Comparison of ENCODE assay signal across 8 cellular contexts in the genomic region with DNA sequence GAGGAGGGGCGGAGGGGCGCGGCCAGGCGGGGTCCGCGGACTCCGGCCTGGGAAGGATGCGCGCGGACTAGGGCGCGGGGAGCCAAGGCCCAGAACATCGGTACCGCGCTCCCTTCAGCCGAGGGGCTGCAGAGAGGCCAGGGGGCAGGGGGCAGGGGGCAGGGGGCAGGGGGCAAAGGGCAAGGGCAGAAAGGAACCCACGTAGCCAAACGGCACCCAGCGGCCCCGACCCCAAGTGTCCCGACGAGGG. TPM values are rescaled to one million over a fixed set of nuclear protein-coding genes. Genes with fewer than 3 reads are reported as not detected.
DNase-seq lines count a peak whose midpoint lies in the region; ATAC-seq, FAIRE-seq and TF ChIP-seq lines count a peak whose summit lies in the region.

No MANE protein-coding gene starts in this region.

- H3K4me1 ChIP-seq in lung (ENCODE audit: control insufficient read depth in 2 of 2, insufficient read depth in 2 of 2, low read length in 2 of 2) = peaks cover 0 to 7% of the 10 kb centered on the region in 2 donors

- H3K36me3 ChIP-seq in GM06990 (ENCODE audit: control insufficient read depth, insufficient read depth, low read length) = peaks cover 8% of the 10 kb centered on the region
- no peaks in the 10 kb centered on the region for H3K36me3 ChIP-seq in MG63
- no peaks in the 10 kb centered on the region for H3K36me3 ChIP-seq in lung (ENCODE audit: control insufficient read depth in 2 of 2, insufficient read depth in 2 of 2, low read length in 2 of 2)

- peak overlapping the region; percentile 91 for H3K27ac ChIP-seq in caudate nucleus (ENCODE audit: low read depth, low read length)
- peak overlapping the region; percentile 93 to 95 for H3K27ac ChIP-seq in lung (ENCODE audit: low read depth in 1 of 2, low read length in 1 of 2)

- no peak for FAIRE-seq in urothelium cell line (lab: Jason Lieb, UNC)
- no peak for FAIRE-seq in D721Med (lab: Jason Lieb, UNC)

- ATAC-seq in GM21619 (IDR thresholded peaks at IDR 0.05; ENCODE audit: unreplicated experiment) (peak; percentile 23), lung (ENCODE audit: insufficient read depth, low FRiP score) (peak; percentile 44)

- H3K27me3 ChIP-seq in GM06990 (replicated peaks; ENCODE audit: control insufficient read depth, insufficient read depth, low read length) (no peaks in the 10 kb centered on the region), MG63 (no peaks in the 10 kb centered on the region), lung (ENCODE audit: control insufficient read depth, insufficient read depth) (no peaks in the 10 kb centered on the region)

- H3K4me3 ChIP-seq in GM06990 (replicated peaks; ENCODE audit: low read depth, low read length) (peak overlapping the region; percentile 87), MG63 (peak overlapping the region; percentile 86), lung (peak overlapping the region; percentile 71)

- DNase-seq in GM06990 (ENCODE audit: extremely low read depth, insufficient read length) (no peak), MG63 (no peak), caudate nucleus (lab: John Stamatoyannopoulos, UW) (peak in 4 of 61 donors; percentile 44 to 76 (median 70)), lung (ENCODE audit: low spot score) (no peak), urothelium cell line (ENCODE audit: low spot score) (peak; percentile 52), D721Med (ENCODE audit: insufficient read length, low spot score) (no peak)
- DNase-seq in stimulated activated CD4-positive, alpha-beta T cell treated with anti-CD3 and anti-CD28 coated beads, Interleukin-4, amount 100 ng/mL, for 1 hour = no peak

- no peak for TF ChIP-seq CTCF in GM06990 (IDR thresholded peaks at IDR 0.05; ENCODE audit: insufficient read depth, low read length, poor library complexity, severe bottlenecking)
- no peak for TF ChIP-seq CTCF in lung (IDR thresholded peaks at IDR 0.05; ENCODE audit: control extremely low read depth, extremely low read depth)
- no peak for TF ChIP-seq CTCF in D721Med (IDR thresholded peaks at IDR 0.05; ENCODE audit: insufficient read depth, missing control alignments)

- H3K9me3 ChIP-seq in MG63 = no peaks in the 10 kb centered on the region
- peaks cover 0 to 2% of the 10 kb centered on the region in 2 donors for H3K9me3 ChIP-seq in lung (ENCODE audit: control insufficient read depth in 2 of 2, insufficient read depth in 1 of 2, low read length in 1 of 2)

- WGBS in lung, 2 donors = 0 to 1% methylated on average over 14 to 22 of the region's 22 CpGs

RNA-seq across cellular contexts. Expression of gene NPHP4, which starts 0.5 kb away (rescaled TPM):
- total RNA-seq in MG63 (2014; rRNA removed; shearing (Covaris generic); ENCODE audit: low replicate concordance) = 9.6 and 10.7 TPM in 2 replicates
- 10 to 100 TPM; 15.7 to 23.3 TPM for total RNA-seq in lung
- 1 to 10 TPM; 6.0 to 6.6 TPM for polyA plus RNA-seq in lung

RNA-seq across cellular contexts. Expression of gene KCNAB2, which starts 54.0 kb away (rescaled TPM):
- 0.47 and 6.2 TPM in 2 replicates for total RNA-seq in MG63 (2014; rRNA removed; shearing (Covaris generic); ENCODE audit: low replicate concordance)
- total RNA-seq in lung = 10 to 100 TPM; 13.7 to 86.4 TPM
- polyA plus RNA-seq in lung = 10 to 100 TPM; 24.1 to 66.9 TPM
